In genomic region chr7:28549998-28550397, GRCh38 we compare ENCODE assay signal across 1 cellular context.
TF ChIP-seq lines count a peak whose summit lies in the region.

No MANE protein-coding gene starts in this region.

TF ChIP-seq in GM23338, 12 proteins besides CTCF, POLR2A, EP300 and RAD21 (continued from another document):
- TF ChIP-seq REST (IDR thresholded peaks at IDR 0.05; ENCODE audit: unreplicated experiment): no peak
- TF ChIP-seq STAT1 (IDR thresholded peaks at IDR 0.05; ENCODE audit: unreplicated experiment): no peak
- TF ChIP-seq NANOG (IDR thresholded peaks at IDR 0.05; ENCODE audit: borderline replicate concordance): no peak
- TF ChIP-seq EZH2 (IDR thresholded peaks at IDR 0.05; ENCODE audit: low read depth, unreplicated experiment): no peak
- no peak for TF ChIP-seq ZNF114 (CRISPR knock-in tag; IDR thresholded peaks at IDR 0.05)
- no peak for TF ChIP-seq ZNF462 (CRISPR knock-in tag; IDR thresholded peaks at IDR 0.05)
- TF ChIP-seq POLR2AphosphoS5 (IDR thresholded peaks at IDR 0.05; ENCODE audit: low read depth): no peak
